2 cellular contexts compared by ENCODE assay signal in the genomic region with DNA sequence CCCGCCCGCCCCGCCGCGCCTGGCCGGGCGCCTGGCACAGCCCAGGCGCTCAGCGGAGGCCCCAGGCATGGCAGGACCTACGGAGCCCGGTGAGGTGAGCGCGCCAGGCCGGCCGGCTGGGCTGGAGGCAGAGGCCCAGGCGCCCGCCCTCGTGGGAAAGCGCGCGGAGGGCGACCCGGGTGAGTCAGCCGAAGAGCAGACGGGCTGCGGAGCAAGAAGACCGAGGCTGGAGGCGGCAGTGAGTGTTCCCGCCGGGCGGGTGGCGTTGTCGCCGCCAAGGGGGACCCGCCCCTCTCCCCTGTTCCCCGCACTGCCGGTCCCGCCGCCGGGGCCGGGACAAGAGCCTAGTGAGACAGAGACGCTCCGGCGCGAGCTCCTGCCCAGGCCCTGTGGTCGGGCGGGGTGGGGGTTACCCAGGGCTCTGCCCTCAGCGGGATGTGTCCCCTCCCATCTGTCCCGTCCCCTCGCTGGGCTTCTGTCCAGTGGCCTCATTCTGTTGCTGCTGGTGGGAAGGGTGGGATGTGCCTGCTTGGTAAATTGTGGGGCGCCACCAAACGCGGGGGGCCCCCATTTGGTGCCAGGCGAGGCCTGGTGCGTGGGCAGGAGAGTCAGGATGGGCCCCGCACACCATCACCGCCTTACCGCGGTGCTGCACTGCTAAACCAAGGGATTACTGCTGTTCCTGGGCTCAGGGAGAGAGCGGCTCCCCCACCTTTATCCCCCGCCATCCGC.
TF ChIP-seq lines count a peak whose summit lies in the region.

No MANE protein-coding gene starts in this region.

TF ChIP-seq in WTC11, 78 proteins besides CTCF, POLR2A, EP300 and RAD21:
- TF ChIP-seq IRF1 (CRISPR knock-in tag; IDR thresholded peaks at IDR 0.05) (no peak), FOXP1 (CRISPR knock-in tag; IDR thresholded peaks at IDR 0.05; ENCODE audit: borderline replicate concordance) (0 out of 2 replicates have a peak, but pooled peaks have one; percentile 17), E2F5 (CRISPR knock-in tag; IDR thresholded peaks at IDR 0.05) (peak; percentile 30; the same call in 1 of the 2 replicates), SP1 (CRISPR knock-in tag; conservative IDR thresholded peaks at IDR 0.05) (0 out of 2 replicates have a peak, but pooled peaks have one; percentile 11)

TF ChIP-seq in endothelial cell of umbilical vein, 7 proteins besides CTCF, POLR2A, EP300 and RAD21:
- TF ChIP-seq MAX (IDR thresholded peaks at IDR 0.05; ENCODE audit: insufficient read depth, insufficient read length) (no peak), FOS (IDR thresholded peaks at IDR 0.05; ENCODE audit: borderline replicate concordance, insufficient read depth, low read length) (peak; percentile 52), POLR2AphosphoS5 (IDR thresholded peaks at IDR 0.05; ENCODE audit: insufficient read depth, low read depth, low read length) (no peak), JUN (IDR thresholded peaks at IDR 0.05; ENCODE audit: borderline replicate concordance, insufficient read depth, insufficient read length, low read depth) (no peak), MYC (IDR thresholded peaks at IDR 0.05; ENCODE audit: low read depth, low read length) (no peak), EZH2 (IDR thresholded peaks at IDR 0.05; ENCODE audit: borderline replicate concordance, low read depth, low read length, severe bottlenecking) (no peak)
